1 cellular context compared by ENCODE assay signal in genomic region chr10:102233997-102234396, GRCh38.
TF ChIP-seq lines count a peak whose summit lies in the region.

No MANE protein-coding gene starts in this region.

TF ChIP-seq in HepG2, 621 proteins besides CTCF, POLR2A, EP300 and RAD21:
- TF ChIP-seq ZSCAN25 (CRISPR knock-in tag; IDR thresholded peaks at IDR 0.05) (0 out of 2 replicates have a peak, but pooled peaks have one; percentile 32), PRPF4 (IDR thresholded peaks at IDR 0.05; ENCODE audit: low read depth, low read length, poor library complexity, severe bottlenecking) (no peak), ELF1 (CRISPR knock-in tag; IDR thresholded peaks at IDR 0.05) (no peak), IKZF1 (IDR thresholded peaks at IDR 0.05) (no peak), SMARCE1 (IDR thresholded peaks at IDR 0.05; ENCODE audit: borderline replicate concordance) (no peak)
TF ChIP-seq in HepG2: peak in this region for 1.
